Comparison of ENCODE assay signal across 1 cellular context in the genomic region with DNA sequence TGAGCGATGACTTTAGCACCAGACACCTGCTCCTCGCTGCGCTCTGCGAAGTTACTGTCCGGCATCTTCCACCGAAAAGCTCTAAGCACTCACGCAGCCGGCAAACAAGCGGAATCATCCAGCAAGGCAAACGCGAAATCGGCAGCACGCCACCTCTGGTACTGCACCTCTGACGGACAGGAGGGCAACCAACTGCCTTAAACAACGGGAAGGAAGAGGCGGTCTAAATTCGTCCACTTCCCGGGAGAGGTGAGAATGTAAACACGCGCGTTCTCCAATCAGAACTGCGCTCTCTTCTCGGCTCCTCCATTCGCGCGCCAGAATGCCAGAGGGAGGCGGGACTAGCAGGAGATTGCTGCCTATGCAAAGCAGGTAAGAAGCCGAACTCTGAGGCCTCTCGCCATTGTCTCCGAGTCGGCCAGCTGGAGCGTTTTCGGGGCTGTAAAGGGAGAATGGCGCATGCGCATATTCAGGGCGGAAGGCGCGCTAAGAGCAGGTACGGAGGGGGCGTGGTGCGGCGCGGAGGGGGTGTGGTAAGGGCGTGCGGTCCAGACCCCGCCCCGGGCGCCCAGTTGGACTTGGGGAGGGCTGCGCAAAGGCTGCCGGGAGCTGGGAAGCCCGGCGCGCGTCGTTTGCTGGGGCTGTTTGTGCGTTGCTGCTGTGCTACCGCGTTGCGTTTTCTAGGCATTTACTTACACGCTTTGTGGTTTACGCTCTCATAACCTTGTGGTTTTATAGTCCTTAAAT.
TF ChIP-seq lines count a peak whose summit lies in the region.

TSS of gene BTD (plus strand) at position 347 of the 747 bp plus-strand sequence. CDS start 33,695 bp downstream, outside the sequence.
TSS of gene HACL1 (minus strand) at position 171 of the 747 bp plus-strand sequence. CDS start at position 65, 106 bp downstream.

TF ChIP-seq in K562, 482 proteins besides CTCF, POLR2A, EP300 and RAD21 (continued from another document and continues in another):
- peak; percentile 84 for TF ChIP-seq RBM25 (IDR thresholded peaks at IDR 0.05; ENCODE audit: low read depth, low read length, severe bottlenecking)
- no peak for TF ChIP-seq ZNF561 (CRISPR knock-in tag; conservative IDR thresholded peaks at IDR 0.05)
- TF ChIP-seq NR1H2 (CRISPR knock-in tag; IDR thresholded peaks at IDR 0.05) = no peak
- TF ChIP-seq CHD1 (IDR thresholded peaks at IDR 0.05; ENCODE audit: low read length) = no peak
- no peak for TF ChIP-seq ZNF79 (CRISPR knock-in tag; IDR thresholded peaks at IDR 0.05; ENCODE audit: low read depth)
- TF ChIP-seq CTCFL (IDR thresholded peaks at IDR 0.05; ENCODE audit: borderline replicate concordance, insufficient read depth, low read depth, low read length, poor library complexity, severe bottlenecking) = no peak
- 0 out of 2 replicates have a peak, but pooled peaks have one; percentile 29 for TF ChIP-seq ZNF444 (CRISPR knock-in tag; IDR thresholded peaks at IDR 0.05)
- no peak for TF ChIP-seq U2AF1 (optimal IDR thresholded peaks at IDR 0.05; ENCODE audit: low read depth, low read length)
- TF ChIP-seq CEBPZ (IDR thresholded peaks at IDR 0.05; ENCODE audit: borderline replicate concordance, low read depth, low read length) = peak; percentile 94
- TF ChIP-seq, protein P1, sequence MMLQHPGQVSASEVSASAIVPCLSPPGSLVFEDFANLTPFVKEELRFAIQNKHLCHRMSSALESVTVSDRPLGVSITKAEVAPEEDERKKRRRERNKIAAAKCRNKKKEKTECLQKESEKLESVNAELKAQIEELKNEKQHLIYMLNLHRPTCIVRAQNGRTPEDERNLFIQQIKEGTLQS (IDR thresholded peaks at IDR 0.05) = no peak
- TF ChIP-seq, protein P1 (CRISPR knock-in tag; conservative IDR thresholded peaks at IDR 0.05) = peak; percentile 50; the same call in 1 of the 2 replicates
- 0 out of 2 replicates have a peak, but pooled peaks have one; percentile 10 for TF ChIP-seq MXI1 (IDR thresholded peaks at IDR 0.05; ENCODE audit: low read depth, low read length)
- TF ChIP-seq FOXP4 (CRISPR knock-in tag; IDR thresholded peaks at IDR 0.05; ENCODE audit: borderline replicate concordance) = peak; percentile 86; the same call in 1 of the 2 replicates
- no peak for TF ChIP-seq NCOA4 (IDR thresholded peaks at IDR 0.05; ENCODE audit: partially characterized antibody)
- no peak for TF ChIP-seq ZNF77 (CRISPR knock-in tag; IDR thresholded peaks at IDR 0.05)
- peak; percentile 72 for TF ChIP-seq MYC (IDR thresholded peaks at IDR 0.05; ENCODE audit: low read depth, low read length)
- TF ChIP-seq MYC (CRISPR knock-in tag; IDR thresholded peaks at IDR 0.05; ENCODE audit: borderline replicate concordance, low read depth) = peak; percentile 55; the same call in 1 of the 2 replicates
- no peak for TF ChIP-seq HDAC6 (IDR thresholded peaks at IDR 0.05; ENCODE audit: low read depth, low read length)
- TF ChIP-seq ERF (CRISPR knock-in tag; IDR thresholded peaks at IDR 0.05) = no peak
- TF ChIP-seq HEY1 (CRISPR knock-in tag; IDR thresholded peaks at IDR 0.05; ENCODE audit: borderline replicate concordance) = no peak
- TF ChIP-seq ZSCAN29 (IDR thresholded peaks at IDR 0.05) = no peak
- no peak for TF ChIP-seq CBX8 (IDR thresholded peaks at IDR 0.05; ENCODE audit: borderline replicate concordance, extremely low read depth, low read depth, low read length, poor library complexity, severe bottlenecking)
- TF ChIP-seq MTA2 (IDR thresholded peaks at IDR 0.05; ENCODE audit: low read depth) = no peak
- peak; percentile 71 for TF ChIP-seq POU5F1 (IDR thresholded peaks at IDR 0.05; ENCODE audit: borderline replicate concordance, low read depth, low read length, partially characterized antibody)
- no peak for TF ChIP-seq ADNP (tag; IDR thresholded peaks at IDR 0.05)
- peak; percentile 60; the same call in 1 of the 2 replicates for TF ChIP-seq TAF7 (tag; IDR thresholded peaks at IDR 0.05)
- TF ChIP-seq TCF7L2 (IDR thresholded peaks at IDR 0.05; ENCODE audit: low read depth, low read length) = no peak
- TF ChIP-seq SIN3B (IDR thresholded peaks at IDR 0.05; ENCODE audit: low read depth) = peak; percentile 68; the same call in 1 of the 2 replicates
- peak; percentile 84 for TF ChIP-seq ATF7 (IDR thresholded peaks at IDR 0.05)
- TF ChIP-seq AFF1 (IDR thresholded peaks at IDR 0.05; ENCODE audit: low read depth in 1 of 2, partially characterized antibody in 2 of 2) = peak in 1 of 2 experiments; percentile 78
- TF ChIP-seq TAF1 (IDR thresholded peaks at IDR 0.05; ENCODE audit: control insufficient read depth, extremely low read depth, insufficient read depth, low read length, severe bottlenecking) = peak; percentile 83
- peak in 1 of 2 experiments; percentile 42; a peak in 1 of 4 replicates for TF ChIP-seq ARNT (IDR thresholded peaks at IDR 0.05)
- no peak; the same call in 1 of the 2 replicates for TF ChIP-seq STAT5A (IDR thresholded peaks at IDR 0.05; ENCODE audit: borderline replicate concordance, low read length)
- TF ChIP-seq RBM34 (IDR thresholded peaks at IDR 0.05; ENCODE audit: borderline replicate concordance, insufficient read depth, low read length) = no peak
- TF ChIP-seq ZC3H11A (IDR thresholded peaks at IDR 0.05; ENCODE audit: low read depth, low read length) = no peak
- no peak for TF ChIP-seq ZBTB49 (CRISPR knock-in tag; IDR thresholded peaks at IDR 0.05; ENCODE audit: borderline replicate concordance)
- TF ChIP-seq, protein P2, sequence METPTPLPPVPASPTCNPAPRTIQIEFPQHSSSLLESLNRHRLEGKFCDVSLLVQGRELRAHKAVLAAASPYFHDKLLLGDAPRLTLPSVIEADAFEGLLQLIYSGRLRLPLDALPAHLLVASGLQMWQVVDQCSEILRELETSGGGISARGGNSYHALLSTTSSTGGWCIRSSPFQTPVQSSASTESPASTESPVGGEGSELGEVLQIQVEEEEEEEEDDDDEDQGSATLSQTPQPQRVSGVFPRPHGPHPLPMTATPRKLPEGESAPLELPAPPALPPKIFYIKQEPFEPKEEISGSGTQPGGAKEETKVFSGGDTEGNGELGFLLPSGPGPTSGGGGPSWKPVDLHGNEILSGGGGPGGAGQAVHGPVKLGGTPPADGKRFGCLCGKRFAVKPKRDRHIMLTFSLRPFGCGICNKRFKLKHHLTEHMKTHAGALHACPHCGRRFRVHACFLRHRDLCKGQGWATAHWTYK (CRISPR knock-in tag; IDR thresholded peaks at IDR 0.05) = peak; percentile 56; the same call in 1 of the 2 replicates
- no peak for TF ChIP-seq ZNF133 (CRISPR knock-in tag; IDR thresholded peaks at IDR 0.05)
- no peak for TF ChIP-seq NCOR1 (IDR thresholded peaks at IDR 0.05)
- no peak for TF ChIP-seq JUNB (CRISPR knock-in tag; conservative IDR thresholded peaks at IDR 0.05)
- TF ChIP-seq SP2 (IDR thresholded peaks at IDR 0.05; ENCODE audit: extremely low read depth, low read depth, low read length, poor library complexity, severe bottlenecking) = peak; percentile 87
- TF ChIP-seq ZBED1 (IDR thresholded peaks at IDR 0.05) = peak; percentile 81; the same call in 1 of the 2 replicates
- no peak; the same call in none of the 2 replicates for TF ChIP-seq SMAD4 (CRISPR knock-in tag; conservative IDR thresholded peaks at IDR 0.05)
- TF ChIP-seq WHSC1 (IDR thresholded peaks at IDR 0.05; ENCODE audit: low read length) = no peak
- no peak for TF ChIP-seq ZNF41 (CRISPR knock-in tag; conservative IDR thresholded peaks at IDR 0.05)
- no peak for TF ChIP-seq ZNF217 (CRISPR knock-in tag; IDR thresholded peaks at IDR 0.05)
- TF ChIP-seq FOXJ2 (tag; IDR thresholded peaks at IDR 0.05) = peak; percentile 91
- TF ChIP-seq LEF1 (IDR thresholded peaks at IDR 0.05) = peak; percentile 55; the same call in 1 of the 2 replicates
